9 cellular contexts compared by ENCODE assay signal in genomic region chr21:14862794-14863720, GRCh38.
DNase-seq lines count a peak whose midpoint lies in the region; ATAC-seq and TF ChIP-seq lines count a peak whose summit lies in the region.
"Had no signal": no experiment of that assay in that cellular context is flagged by ENCODE, and none has a peak within 500 bp of the region (broad histone marks: within the 10 kb centered on the region; RNA-seq: fewer than 3 reads in every experiment).

No MANE protein-coding gene starts in this region.

- H3K27me3 ChIP-seq in hepatocyte, result no peaks in the 10 kb centered on the region

- TF ChIP-seq POLR2A in GM18505 (IDR thresholded peaks at IDR 0.05; ENCODE audit: borderline replicate concordance, extremely low read depth, insufficient read depth, insufficient read length), result no peak

- peak overlapping the region; percentile 14 for H3K4me2 ChIP-seq in hepatocyte

- DNase-seq in stimulated activated CD4-positive, alpha-beta T cell treated with anti-CD3 and anti-CD28 coated beads, Interleukin-15, amount 100 ng/mL, for 24 hours, result peak; percentile 38
- no peak for DNase-seq in stimulated activated CD4-positive, alpha-beta T cell treated with anti-CD3 and anti-CD28 coated beads, Interleukin-1b, Interleukin-23, amount 100 ng/mL, for 48 hours
- DNase-seq in hepatocyte (ENCODE audit: low spot score) (peak; percentile 52), islet precursor cell (no peak), HuH-7.5 (ENCODE audit: low spot score) (no peak)
- DNase-seq: NCI-H345 had no signal

- 42% methylated on average over 5 of the region's 5 CpGs for WGBS in hepatocyte (ENCODE audit: low lambda C conversion rate, missing lambda C conversion rate)

- H3K9me2 ChIP-seq in hepatocyte (replicated peaks; ENCODE audit: insufficient read depth), result no peaks in the 10 kb centered on the region

- H3K9me3 ChIP-seq in hepatocyte (ENCODE audit: low read depth), result no peaks in the 10 kb centered on the region

- H3K27ac ChIP-seq in VCaP, result no peak overlapping the region
- peak overlapping the region; percentile 88 for H3K27ac ChIP-seq in hepatocyte

- no peak overlapping the region for H2AFZ ChIP-seq in hepatocyte

- H4K20me1 ChIP-seq in hepatocyte (ENCODE audit: insufficient read depth, poor library complexity, severe bottlenecking), result no peaks in the 10 kb centered on the region

- H3K79me2 ChIP-seq in hepatocyte, result no peaks in the 10 kb centered on the region

- no peak overlapping the region for H3K4me3 ChIP-seq in hepatocyte

- H3K4me1 ChIP-seq in hepatocyte (ENCODE audit: insufficient read depth), result peaks cover 17% of the 10 kb centered on the region

- no peaks in the 10 kb centered on the region for H3K36me3 ChIP-seq in hepatocyte (replicated peaks; ENCODE audit: insufficient read depth, low read depth)

- ATAC-seq in HG02571 (IDR thresholded peaks at IDR 0.05; ENCODE audit: unreplicated experiment), result no peak
- ATAC-seq in GM18505 (IDR thresholded peaks at IDR 0.05; ENCODE audit: unreplicated experiment), result no peak

- peak; percentile 93 for TF ChIP-seq CTCF in VCaP (conservative IDR thresholded peaks at IDR 0.05)
- peak; percentile 64 for TF ChIP-seq CTCF in hepatocyte (IDR thresholded peaks at IDR 0.05; ENCODE audit: poor library complexity)

Comparison
In these comparisons a context has a peak if more than half of its experiments do, and no peak if none do; other contexts are left out.
1. DNase-seq: peak in stimulated activated CD4-positive, alpha-beta T cell treated with anti-CD3 and anti-CD28 coated beads, Interleukin-15, amount 100 ng/mL, for 24 hours (single experiment) and hepatocyte (single experiment); none in stimulated activated CD4-positive, alpha-beta T cell treated with anti-CD3 and anti-CD28 coated beads, Interleukin-1b, Interleukin-23, amount 100 ng/mL, for 48 hours (single experiment), islet precursor cell (single experiment) and HuH-7.5 (single experiment).